28 cellular contexts compared by ENCODE assay signal in the genomic region with DNA sequence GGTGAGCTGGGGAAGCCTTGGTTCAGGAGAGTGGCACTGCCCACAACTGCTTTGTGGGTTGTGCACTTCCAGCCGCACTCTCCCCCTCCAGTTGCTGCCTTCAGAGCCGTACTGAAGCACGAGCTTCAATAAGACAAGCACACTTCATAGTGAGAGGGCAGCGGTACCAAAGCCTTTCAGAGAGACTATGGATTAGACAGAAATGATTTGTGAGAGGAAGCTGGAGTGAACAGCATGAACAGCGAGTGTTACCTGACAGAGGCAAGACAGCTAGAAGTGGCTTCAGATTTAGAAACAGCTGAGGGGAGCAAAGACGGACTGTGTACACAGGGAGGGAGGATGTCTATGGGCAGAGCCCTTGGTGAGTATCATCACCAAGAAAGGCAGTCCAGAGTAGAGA. TPM values are rescaled to one million over a fixed set of nuclear protein-coding genes. Genes with fewer than 3 reads are reported as not detected.
DNase-seq lines count a peak whose midpoint lies in the region; ATAC-seq and TF ChIP-seq lines count a peak whose summit lies in the region.
"Had no signal": no experiment of that assay in that cellular context is flagged by ENCODE, and none has a peak within 500 bp of the region (broad histone marks: within the 10 kb centered on the region; RNA-seq: fewer than 3 reads in every experiment).

No MANE protein-coding gene starts in this region.

- no peak for DNase-seq in CD8-positive, alpha-beta memory T cell
- DNase-seq in T-helper 17 cell (no peak), heart right ventricle (peak in 1 of 2 donors; percentile 15)
- DNase-seq in naive thymus-derived CD8-positive, alpha-beta T cell: no peak
- DNase-seq in activated CD4-positive, alpha-beta memory T cell treated with anti-CD3 and anti-CD28 coated beads for 36 hours: no peak
- DNase-seq: activated naive CD4-positive, alpha-beta T cell treated with anti-CD3 and anti-CD28 coated beads for 36 hours; activated T-cell treated with anti-CD3 and anti-CD28 coated beads, Interleukin-2, amount 50 U/mL, for 1 hour; anterior cingulate cortex; cortex of kidney; foreskin keratinocyte; NCI-H1092 treated with DMSO at 0.1 percent for 48 hours; NCI-H187 treated with DMSO at 0.1 percent for 48 hours; NCI-H526 treated with DMSO at 0.1 percent for 48 hours; SJCRH30; stimulated activated naive CD4-positive, alpha-beta T cell; uterus had no signal

- H3K4me3 ChIP-seq in CD8-positive, alpha-beta memory T cell (ENCODE audit: low read length): no peak overlapping the region
- no peak overlapping the region for H3K4me3 ChIP-seq in heart right ventricle
- H3K4me3 ChIP-seq: hepatocyte, K562, prostate gland, SJCRH30, thoracic aorta, uterus had no signal

- H3K27ac Mint-ChIP-seq in CD8-positive, alpha-beta memory T cell: peak overlapping the region in 5 of 8 donors; percentile 24 to 75 (median 39)
- peak overlapping the region; percentile 2 for H3K27ac Mint-ChIP-seq in T-helper 17 cell
- H3K27ac Mint-ChIP-seq in naive thymus-derived CD8-positive, alpha-beta T cell: peak overlapping the region in 8 of 10 donors; percentile 16 to 70 (median 54)
- H3K27ac Mint-ChIP-seq in activated CD4-positive, alpha-beta memory T cell treated with anti-CD3 and anti-CD28 coated beads for 36 hours: no peak overlapping the region

- H3K9me3 Mint-ChIP-seq in CD8-positive, alpha-beta memory T cell: no peaks in the 10 kb centered on the region
- no peaks in the 10 kb centered on the region for H3K9me3 Mint-ChIP-seq in naive thymus-derived CD8-positive, alpha-beta T cell
- H3K9me3 Mint-ChIP-seq in activated CD4-positive, alpha-beta memory T cell treated with anti-CD3 and anti-CD28 coated beads for 36 hours: no peaks in the 10 kb centered on the region
- H3K9me3 Mint-ChIP-seq: activated naive CD4-positive, alpha-beta T cell treated with anti-CD3 and anti-CD28 coated beads for 36 hours had no signal

- H3K36me3 Mint-ChIP-seq in CD8-positive, alpha-beta memory T cell: peaks cover 19 to 60% (median 40%) of the 10 kb centered on the region in 3 donors
- peaks cover 15% of the 10 kb centered on the region for H3K36me3 Mint-ChIP-seq in T-helper 17 cell (ENCODE audit: low read depth)
- H3K36me3 Mint-ChIP-seq in naive thymus-derived CD8-positive, alpha-beta T cell: peaks cover 18 to 55% (median 28%) of the 10 kb centered on the region in 3 donors
- H3K36me3 Mint-ChIP-seq in activated CD4-positive, alpha-beta memory T cell treated with anti-CD3 and anti-CD28 coated beads for 36 hours: peaks cover 41% of the 10 kb centered on the region

- no peaks in the 10 kb centered on the region for H3K27me3 ChIP-seq in CD8-positive, alpha-beta memory T cell (ENCODE audit: insufficient read depth, low read length, poor library complexity, severe bottlenecking)
- no peaks in the 10 kb centered on the region for H3K27me3 ChIP-seq in heart right ventricle
- H3K27me3 ChIP-seq: hepatocyte, uterus had no signal

- peaks cover 30% of the 10 kb centered on the region for H3K36me3 ChIP-seq in CD8-positive, alpha-beta memory T cell (ENCODE audit: insufficient read depth, low read length)
- H3K36me3 ChIP-seq in heart right ventricle: peaks cover 0 to 51% (median 0%) of the 10 kb centered on the region in 9 donors
- H3K36me3 ChIP-seq: prostate gland, SJCRH30, thoracic aorta, uterus had no signal

- peaks cover 0 to 6% (median 2%) of the 10 kb centered on the region in 3 donors for H3K4me1 Mint-ChIP-seq in CD8-positive, alpha-beta memory T cell
- peaks cover 7% of the 10 kb centered on the region for H3K4me1 Mint-ChIP-seq in T-helper 17 cell
- peaks cover 0 to 7% (median 0%) of the 10 kb centered on the region in 4 donors for H3K4me1 Mint-ChIP-seq in naive thymus-derived CD8-positive, alpha-beta T cell
- H3K4me1 Mint-ChIP-seq in activated CD4-positive, alpha-beta memory T cell treated with anti-CD3 and anti-CD28 coated beads for 36 hours (ENCODE audit: low read depth): no peaks in the 10 kb centered on the region

- POLR2A ChIA-PET in CD8-positive, alpha-beta memory T cell (lab: Charles Lee): no interaction called here
- POLR2A ChIA-PET in naive thymus-derived CD8-positive, alpha-beta T cell (lab: Charles Lee): no interaction called here
- POLR2A ChIA-PET in activated CD4-positive, alpha-beta memory T cell treated with anti-CD3 and anti-CD28 coated beads for 36 hours (lab: Charles Lee): no interaction called here

- no peak overlapping the region for H3K27ac ChIP-seq in CD8-positive, alpha-beta memory T cell (ENCODE audit: low read depth, low read length)
- peak overlapping the region in 9 of 10 donors; percentile 13 to 56 (median 41) for H3K27ac ChIP-seq in heart right ventricle
- H3K27ac ChIP-seq: C4-2B, foreskin keratinocyte, hepatocyte, prostate gland, SJCRH30, thoracic aorta, uterus had no signal

- CTCF ChIA-PET in CD8-positive, alpha-beta memory T cell (lab: Charles Lee): interaction anchor here (1.4 kb wide), 1 partner anchor 11 kb away, joined by 3 read pairs; no protein-coding TSS in a partner anchor
- CTCF ChIA-PET in activated CD4-positive, alpha-beta memory T cell treated with anti-CD3 and anti-CD28 coated beads for 36 hours (lab: Charles Lee): interaction anchor here (0.6 kb wide), 1 partner anchor 1000 kb away, joined by 3 read pairs; no protein-coding TSS in a partner anchor

- H3K27me3 Mint-ChIP-seq in CD8-positive, alpha-beta memory T cell: no peaks in the 10 kb centered on the region
- H3K27me3 Mint-ChIP-seq in T-helper 17 cell: no peaks in the 10 kb centered on the region
- no peaks in the 10 kb centered on the region for H3K27me3 Mint-ChIP-seq in naive thymus-derived CD8-positive, alpha-beta T cell
- no peaks in the 10 kb centered on the region for H3K27me3 Mint-ChIP-seq in activated CD4-positive, alpha-beta memory T cell treated with anti-CD3 and anti-CD28 coated beads for 36 hours

- 55 to 70% methylated on average over 6 of the region's 6 CpGs for WGBS in heart right ventricle, 2 donors

- no peaks in the 10 kb centered on the region for H3K9me3 ChIP-seq in CD8-positive, alpha-beta memory T cell (ENCODE audit: low read length)
- H3K9me3 ChIP-seq in T-helper 17 cell (ENCODE audit: control insufficient read depth, low read length, poor library complexity, severe bottlenecking) (no peaks in the 10 kb centered on the region), heart right ventricle (no peaks in the 10 kb centered on the region)
- H3K9me3 ChIP-seq: prostate gland, SJCRH30, thoracic aorta, uterus had no signal

- no peak for TF ChIP-seq CTCF in heart right ventricle (IDR thresholded peaks at IDR 0.05)

- no peak overlapping the region for H3K4me3 Mint-ChIP-seq in CD8-positive, alpha-beta memory T cell
- H3K4me3 Mint-ChIP-seq in T-helper 17 cell: no peak overlapping the region
- H3K4me3 Mint-ChIP-seq in naive thymus-derived CD8-positive, alpha-beta T cell: no peak overlapping the region
- H3K4me3 Mint-ChIP-seq in activated CD4-positive, alpha-beta memory T cell treated with anti-CD3 and anti-CD28 coated beads for 36 hours: no peak overlapping the region
- H3K4me3 Mint-ChIP-seq: activated naive CD4-positive, alpha-beta T cell treated with anti-CD3 and anti-CD28 coated beads for 36 hours had no signal

- intact Hi-C loops in heart right ventricle (cut with DNase I): no loop called here
- intact Hi-C loops in activated CD4-positive, alpha-beta memory T cell treated with anti-CD3 and anti-CD28 coated beads for 36 hours (cut with micrococcal nuclease): no loop called here

- H3K4me1 ChIP-seq in CD8-positive, alpha-beta memory T cell (ENCODE audit: insufficient read depth, low read length): no peaks in the 10 kb centered on the region
- peaks cover 0 to 44% (median 14%) of the 10 kb centered on the region in 9 donors for H3K4me1 ChIP-seq in heart right ventricle
- H3K4me1 ChIP-seq: foreskin keratinocyte, prostate gland, SJCRH30, uterus had no signal

- ATAC-seq in T-helper 17 cell (no peak), heart right ventricle (peak; percentile 57 to 88 (median 64)), HG02798 (IDR thresholded peaks at IDR 0.05; ENCODE audit: poor library complexity, unreplicated experiment) (no peak), HG02885 (IDR thresholded peaks at IDR 0.05; ENCODE audit: poor library complexity, unreplicated experiment) (no peak)
- no peak for ATAC-seq in naive thymus-derived CD8-positive, alpha-beta T cell
- ATAC-seq: activated CD4-positive, CD25-positive, alpha-beta regulatory T cell treated with anti-CD3 and anti-CD28 coated beads, Interleukin-2, amount 50 U/mL, for 24 hours; foreskin keratinocyte; K562 had no signal

RNA-seq across cellular contexts. Expression of a gene that starts 31.1 kb away (rescaled TPM):
- 100 to 1,000 TPM; 184 to 197 TPM for total RNA-seq in CD8-positive, alpha-beta memory T cell
- polyA plus RNA-seq in CD8-positive, alpha-beta memory T cell: 493 TPM
- 100 to 1,000 TPM; 277 to 292 TPM for total RNA-seq in T-helper 17 cell
- total RNA-seq in heart right ventricle: 10 to 100 TPM in 4 of 10 donors, 1 to 10 TPM in 6; 5.0 to 40.7 (median 8.6) TPM
- 10 to 100 TPM; 12.6 to 15.9 TPM for polyA plus RNA-seq in heart right ventricle
- 100 to 1,000 TPM; 340 to 355 TPM for total RNA-seq in naive thymus-derived CD8-positive, alpha-beta T cell
- polyA plus RNA-seq in naive thymus-derived CD8-positive, alpha-beta T cell: 100 to 1,000 TPM; 375 to 453 (median 402) TPM
- total RNA-seq in activated CD4-positive, alpha-beta memory T cell treated with anti-CD3 and anti-CD28 coated beads for 36 hours: 100 to 1,000 TPM; 249 to 251 TPM
- polyA plus RNA-seq: hepatocyte had no signal

RNA-seq across cellular contexts. Expression of a gene that starts 36.4 kb away (rescaled TPM):
- not detected for total RNA-seq in CD8-positive, alpha-beta memory T cell
- not detected for polyA plus RNA-seq in CD8-positive, alpha-beta memory T cell
- under 1 TPM in 1 of 2 donors, not detected in 1; 0.39 TPM for total RNA-seq in T-helper 17 cell
- 100 to 1,000 TPM in 9 of 10 donors, 10 to 100 TPM in 1; 99.3 to 279 (median 220) TPM for total RNA-seq in heart right ventricle
- 10 to 100 TPM in 1 of 2 donors, 1 to 10 TPM in 1; 2.9 to 38.1 TPM for polyA plus RNA-seq in heart right ventricle
- total RNA-seq in naive thymus-derived CD8-positive, alpha-beta T cell: not detected
- polyA plus RNA-seq in naive thymus-derived CD8-positive, alpha-beta T cell: under 1 TPM in 2 of 3 donors, not detected in 1; 0.05 to 0.07 TPM
- total RNA-seq in activated CD4-positive, alpha-beta memory T cell treated with anti-CD3 and anti-CD28 coated beads for 36 hours: not detected
- total RNA-seq: activated CD8-positive, alpha-beta memory T cell treated with anti-CD3 and anti-CD28 coated beads for 36 hours; activated naive CD4-positive, alpha-beta T cell treated with anti-CD3 and anti-CD28 coated beads for 36 hours; foreskin keratinocyte; hepatocyte; lower leg skin; M059J; thoracic aorta had no signal
- polyA plus RNA-seq: esophagus, foreskin keratinocyte, hepatocyte had no signal

Comparison
In these comparisons a context has a peak if more than half of its experiments do, and no peak if none do; other contexts are left out.
1. ATAC-seq: peak in heart right ventricle (8 of 8); none in T-helper 17 cell (single experiment), naive thymus-derived CD8-positive, alpha-beta T cell (0 of 2), HG02798 (single experiment) and HG02885 (single experiment).
2. RNA of a gene that starts 31.1 kb away (total RNA-seq): 340 to 355 TPM in naive thymus-derived CD8-positive, alpha-beta T cell, 277 to 292 TPM in T-helper 17 cell, 249 to 251 TPM in activated CD4-positive, alpha-beta memory T cell treated with anti-CD3 and anti-CD28 coated beads for 36 hours and 184 to 197 TPM in CD8-positive, alpha-beta memory T cell; 5.0 to 40.7 TPM in heart right ventricle; every median in the first group is over 4 times any median in the second.
3. RNA of a gene that starts 36.4 kb away (total RNA-seq): 99.3 to 279 TPM in heart right ventricle; 0.39 TPM in T-helper 17 cell, not detected in naive thymus-derived CD8-positive, alpha-beta T cell, not detected in CD8-positive, alpha-beta memory T cell and not detected in activated CD4-positive, alpha-beta memory T cell treated with anti-CD3 and anti-CD28 coated beads for 36 hours; every median in the first group is over 10 times any median in the second.